ENCODE assay signal across 29 cellular contexts in the genomic region with DNA sequence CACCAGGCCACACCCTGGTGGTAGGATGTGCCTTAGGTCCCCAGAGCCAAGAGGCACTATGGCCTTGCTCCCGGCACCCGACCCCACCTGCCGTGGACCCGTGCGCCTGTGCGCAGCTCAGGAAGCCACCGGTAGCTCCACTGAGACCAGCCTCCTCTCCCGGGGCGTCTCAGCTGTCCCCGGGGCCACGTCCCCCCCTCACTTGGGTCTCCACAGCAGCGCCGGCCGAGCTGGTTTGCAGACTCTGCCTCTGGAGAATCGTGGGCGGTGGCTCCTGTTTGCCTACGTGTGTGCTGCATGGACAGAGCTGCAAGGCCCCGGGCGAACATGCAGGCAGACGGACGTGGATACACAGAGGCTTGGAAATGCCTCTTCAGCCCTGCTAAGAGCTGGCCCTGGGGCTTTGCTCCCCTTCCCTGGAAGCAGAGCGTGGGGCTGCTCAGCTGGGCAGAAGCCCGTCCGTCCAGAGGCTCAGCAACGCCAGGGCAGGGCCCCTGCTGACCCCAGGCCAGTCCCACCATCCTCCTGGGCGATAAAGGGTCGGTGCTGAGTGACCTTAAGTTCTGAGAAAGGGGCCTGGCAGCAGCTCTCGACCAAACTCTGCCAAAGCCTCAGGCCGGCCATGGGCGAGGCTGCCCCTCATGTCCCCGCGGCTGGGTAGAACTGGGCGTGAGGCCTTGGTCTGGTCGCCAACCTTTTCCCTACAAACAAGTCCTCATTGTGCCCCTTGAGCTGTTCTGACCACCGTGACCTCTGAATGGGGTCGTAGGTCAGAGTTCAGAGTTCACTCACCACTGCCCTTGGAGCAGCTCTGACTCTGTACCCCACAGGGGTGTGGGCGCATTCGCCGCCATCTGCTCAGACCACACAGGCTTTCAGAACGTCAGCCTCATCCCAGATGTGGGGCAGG. TPM values are rescaled to one million over a fixed set of nuclear protein-coding genes. Genes with fewer than 3 reads are reported as not detected.
DNase-seq lines count a peak whose midpoint lies in the region; ATAC-seq, FAIRE-seq and TF ChIP-seq lines count a peak whose summit lies in the region.
"Had no signal": no experiment of that assay in that cellular context is flagged by ENCODE, and none has a peak within 500 bp of the region (broad histone marks: within the 10 kb centered on the region; RNA-seq: fewer than 3 reads in every experiment).

No MANE protein-coding gene starts in this region.

- peaks cover 14% of the 10 kb centered on the region; the same call in 1 of the 2 replicates for H3K27me3 Mint-ChIP-seq in HFFc6 (ENCODE audit: insufficient read depth)

- H3K27ac Mint-ChIP-seq in HFFc6 = no peak overlapping the region
- H3K27ac Mint-ChIP-seq: activated B cell treated with CpG ODN at 0.5 μM for 24 hours; activated T-helper 17 cell treated with anti-CD3 and anti-CD28 coated beads, Interleukin-2, amount 50 U/mL, for 72 hours; effector memory CD8-positive, alpha-beta T cell; stimulated activated naive CD8-positive, alpha-beta T cell treated with anti-CD3 and anti-CD28 coated beads, Interleukin-15, Interleukin-2, amounts not matched to agents 100 ng/mL and 50 ng/mL, for 24 hours had no signal

- H3K27ac ChIP-seq in BLaER1 treated with 17β-estradiol and CSF1 and Interleukin-3, amounts not matched to agents 10 nM and 100 nM = no peak overlapping the region
- H3K27ac ChIP-seq in left ventricle myocardium inferior (replicated peaks) (no peak overlapping the region), pancreas (no peak overlapping the region), substantia nigra (ENCODE audit: low read depth, low read length, poor library complexity, severe bottlenecking) (no peak overlapping the region)
- H3K27ac ChIP-seq: heart left ventricle, KMS-11 had no signal

- H3K36me3 ChIP-seq in BLaER1 treated with 17β-estradiol and CSF1 and Interleukin-3, amounts not matched to agents 10 nM and 100 nM = no peaks in the 10 kb centered on the region
- H3K36me3 ChIP-seq in H7 (replicated peaks; ENCODE audit: control insufficient read depth, insufficient read depth, low read length) (no peaks in the 10 kb centered on the region), left ventricle myocardium inferior (no peaks in the 10 kb centered on the region), pancreas (no peaks in the 10 kb centered on the region)
- H3K36me3 ChIP-seq: heart left ventricle had no signal

- DNase-seq in H7 (peak; percentile 41), left ventricle myocardium inferior (peak; percentile 7), pancreas (peak in 4 of 6 donors; percentile 1 to 67 (median 30)), epidermal melanocyte (ENCODE audit: insufficient read length, low spot score) (no peak), AG20443 (ENCODE audit: low spot score) (no peak), HFFc6 (no peak), substantia nigra (lab: John Stamatoyannopoulos, UW) (no peak)
- DNase-seq: activated B cell treated with CpG ODN at 0.5 μM for 24 hours; amygdala; COR-L47; effector memory CD8-positive, alpha-beta T cell; EL; HCEC 1CT; NCI-H1092; NCI-H2081 treated with DMSO at 0.1 percent for 48 hours; NCI-H524 treated with DMSO at 0.1 percent for 48 hours; SHP77 treated with DMSO at 0.1 percent for 48 hours had no signal

- peak overlapping the region in 9 of 11 experiments; percentile 10 to 76 (median 52); a peak in 14 of 22 replicates for H3K4me2 ChIP-seq in BLaER1 treated with 17β-estradiol and CSF1 and Interleukin-3, amounts not matched to agents 10 nM and 100 nM
- H3K4me2 ChIP-seq: KMS-11 had no signal

- no peak overlapping the region for H3K4me3 Mint-ChIP-seq in HFFc6
- H3K4me3 Mint-ChIP-seq: activated B cell treated with CpG ODN at 0.5 μM for 24 hours; activated T-helper 17 cell treated with anti-CD3 and anti-CD28 coated beads, Interleukin-2, amount 50 U/mL, for 72 hours; central memory CD8-positive, alpha-beta T cell; effector memory CD8-positive, alpha-beta T cell; neural crest cell; stimulated activated naive CD8-positive, alpha-beta T cell treated with anti-CD3 and anti-CD28 coated beads, Interleukin-15, Interleukin-2, amounts not matched to agents 100 ng/mL and 50 ng/mL, for 24 hours had no signal

- peak overlapping the region in 2 of 11 experiments; percentile 15 to 37; a peak in 4 of 22 replicates for H3K9ac ChIP-seq in BLaER1 treated with 17β-estradiol and CSF1 and Interleukin-3, amounts not matched to agents 10 nM and 100 nM
- H3K9ac ChIP-seq: KMS-11 had no signal

- no peak for FAIRE-seq in pancreas (lab: Jason Lieb, UNC)
- FAIRE-seq: urothelium cell line had no signal

- H3K4me1 Mint-ChIP-seq in HFFc6 (ENCODE audit: low read depth) = no peaks in the 10 kb centered on the region
- H3K4me1 Mint-ChIP-seq: activated B cell treated with CpG ODN at 0.5 μM for 24 hours; activated T-helper 17 cell treated with anti-CD3 and anti-CD28 coated beads, Interleukin-2, amount 50 U/mL, for 72 hours; central memory CD8-positive, alpha-beta T cell; neural crest cell had no signal

- H3K27me3 ChIP-seq in BLaER1 treated with 17β-estradiol and CSF1 and Interleukin-3, amounts not matched to agents 10 nM and 100 nM = 0 out of 22 replicates have a peak, but pooled peaks cover 0 to 4% (median 0%) of the 10 kb centered on the region in 11 experiments
- H3K27me3 ChIP-seq in H7 (ENCODE audit: control insufficient read depth, insufficient read depth, low read length) (no peaks in the 10 kb centered on the region), left ventricle myocardium inferior (ENCODE audit: low read depth) (peaks cover 61% of the 10 kb centered on the region), pancreas (no peaks in the 10 kb centered on the region)

- peaks cover 7% of the 10 kb centered on the region; the same call in 1 of the 2 replicates for H3K36me3 Mint-ChIP-seq in HFFc6 (ENCODE audit: low read depth)

- peaks cover 0 to 13% (median 12%) of the 10 kb centered on the region in 10 experiments; a peak in 12 of 20 replicates for H3K4me1 ChIP-seq in BLaER1 treated with 17β-estradiol and CSF1 and Interleukin-3, amounts not matched to agents 10 nM and 100 nM
- H3K4me1 ChIP-seq in left ventricle myocardium inferior = peaks cover 6% of the 10 kb centered on the region
- no peaks in the 10 kb centered on the region for H3K4me1 ChIP-seq in pancreas

- no peak for TF ChIP-seq CTCF in left ventricle myocardium inferior (IDR thresholded peaks at IDR 0.05; ENCODE audit: borderline replicate concordance)
- TF ChIP-seq CTCF in pancreas (IDR thresholded peaks at IDR 0.05) = no peak
- TF ChIP-seq CTCF in HFFc6 (IDR thresholded peaks at IDR 0.05) = no peak

- no peak overlapping the region for H3K4me3 ChIP-seq in BLaER1 treated with 17β-estradiol and CSF1 and Interleukin-3, amounts not matched to agents 10 nM and 100 nM
- no peak overlapping the region for H3K4me3 ChIP-seq in H7 (ENCODE audit: insufficient read depth, low read depth, low read length)
- H3K4me3 ChIP-seq in left ventricle myocardium inferior = no peak overlapping the region
- H3K4me3 ChIP-seq in pancreas = no peak overlapping the region
- H3K4me3 ChIP-seq: heart left ventricle had no signal

- ATAC-seq in pancreas = no peak
- ATAC-seq: activated T-helper 17 cell treated with anti-CD3 and anti-CD28 coated beads, Interleukin-2, amount 50 U/mL, for 72 hours; effector memory CD8-positive, alpha-beta T cell; heart left ventricle had no signal

- intact Hi-C loops in left ventricle myocardium inferior (cut with micrococcal nuclease) = loop anchor here (10.0 kb wide), 1 partner anchor 307 kb away; no protein-coding TSS in a partner anchor
- intact Hi-C loops in pancreas (cut with DNase I) = no loop called here

- WGBS in pancreas, 2 donors = 80% methylated on average over 40 of the region's 40 CpGs

- peaks cover 0 to 50% (median 0%) of the 10 kb centered on the region in 11 experiments; a peak in 7 of 22 replicates for H4K20me1 ChIP-seq in BLaER1 treated with 17β-estradiol and CSF1 and Interleukin-3, amounts not matched to agents 10 nM and 100 nM

- peaks cover 22 to 35% (median 27%) of the 10 kb centered on the region in 11 experiments for H3K9me3 ChIP-seq in BLaER1 treated with 17β-estradiol and CSF1 and Interleukin-3, amounts not matched to agents 10 nM and 100 nM (replicated peaks in 1 of 11)
- H3K9me3 ChIP-seq in left ventricle myocardium inferior (replicated peaks) (peaks cover 29% of the 10 kb centered on the region), pancreas (no peaks in the 10 kb centered on the region)

- peaks cover 23% of the 10 kb centered on the region for H3K9me3 Mint-ChIP-seq in HFFc6

RNA-seq across cellular contexts. Expression of a gene that starts 15.2 kb away (rescaled TPM):
- total RNA-seq in H7 (2014; rRNA removed; shearing (Covaris generic)) = under 0.01 and 0.07 TPM in 2 replicates
- total RNA-seq in left ventricle myocardium inferior = not detected
- 10 to 100 TPM in 5 of 6 donors, 1 to 10 TPM in 1; 7.9 to 65.4 (median 19.8) TPM for total RNA-seq in pancreas
- 10 to 100 TPM in 1 of 2 donors, 1 to 10 TPM in 1; 5.1 to 12.1 TPM for polyA plus RNA-seq in pancreas
- total RNA-seq in HFFc6 (2021; fragmentation: NEBNext Ultra II Directional; extraction: Animal tissue kit (Norgen Biotek cat#: 25700)) = not detected
- total RNA-seq: activated B cell treated with CpG ODN at 0.5 μM for 24 hours; activated CD8-positive, alpha-beta memory T cell treated with anti-CD3 and anti-CD28 coated beads for 36 hours; activated T-helper 17 cell treated with anti-CD3 and anti-CD28 coated beads, Interleukin-2, amount 50 U/mL, for 72 hours; fibroblast of lung; heart left ventricle; right cardiac atrium; T-helper 2 cell treated with Interferon-gamma antibody and Interleukin-4, amounts not matched to agents 100 ng/mL and 5 ng/mL, for 36 hours had no signal
- polyA plus RNA-seq: fibroblast of lung had no signal

RNA-seq across cellular contexts. Expression of a gene that starts 50.0 kb away (rescaled TPM):
- total RNA-seq in H7 (2014; rRNA removed; shearing (Covaris generic)) = not detected in 2 replicates
- not detected for total RNA-seq in left ventricle myocardium inferior
- 1 to 10 TPM in 1 of 6 donors, under 1 TPM in 1, not detected in 4; 0.04 to 4.2 TPM for total RNA-seq in pancreas
- polyA plus RNA-seq in pancreas = under 1 TPM in 1 of 2 donors, not detected in 1; 0.02 TPM
- not detected for total RNA-seq in HFFc6 (2021; fragmentation: NEBNext Ultra II Directional; extraction: Animal tissue kit (Norgen Biotek cat#: 25700))
- total RNA-seq: activated B cell treated with CpG ODN at 0.5 μM for 24 hours; activated CD8-positive, alpha-beta memory T cell treated with anti-CD3 and anti-CD28 coated beads for 36 hours; activated T-helper 17 cell treated with anti-CD3 and anti-CD28 coated beads, Interleukin-2, amount 50 U/mL, for 72 hours; fibroblast of lung; heart left ventricle; neural crest cell; right cardiac atrium; T-helper 2 cell treated with Interferon-gamma antibody and Interleukin-4, amounts not matched to agents 100 ng/mL and 5 ng/mL, for 36 hours had no signal
- polyA plus RNA-seq: fibroblast of lung, heart left ventricle, right cardiac atrium had no signal

Comparison
In these comparisons a context has a peak if more than half of its experiments do, and no peak if none do; other contexts are left out.
1. DNase-seq: peak in H7 (single experiment), left ventricle myocardium inferior (single experiment) and pancreas (4 of 6); none in epidermal melanocyte (single experiment), AG20443 (single experiment), HFFc6 (single experiment) and substantia nigra (0 of 49).